ENCODE assay signal across 10 cellular contexts in genomic region chr12:85155791-85156190, GRCh38.
DNase-seq lines count a peak whose midpoint lies in the region; ATAC-seq and TF ChIP-seq lines count a peak whose summit lies in the region.
"Had no signal": no experiment of that assay in that cellular context is flagged by ENCODE, and none has a peak within 500 bp of the region (broad histone marks: within the 10 kb centered on the region; RNA-seq: fewer than 3 reads in every experiment).

No MANE protein-coding gene starts in this region.

- no peaks in the 10 kb centered on the region for H3K36me3 ChIP-seq in RWPE2 (ENCODE audit: low read depth)
- H3K36me3 ChIP-seq: gastroesophageal sphincter had no signal

- H3K27ac ChIP-seq in RWPE2 (ENCODE audit: poor library complexity, severe bottlenecking): no peak overlapping the region
- H3K27ac ChIP-seq: gastroesophageal sphincter had no signal

- DNase-seq in COLO829 (ENCODE audit: low spot score) (peak; percentile 16), RWPE2 (ENCODE audit: low spot score) (no peak), glomerular visceral epithelial cell (ENCODE audit: extremely low spot score) (peak; percentile 39), hippocampal formation (lab: John Stamatoyannopoulos, UW) (no peak)
- no peak for DNase-seq in effector memory CD8-positive, alpha-beta T cell
- DNase-seq: stimulated activated CD4-positive, alpha-beta T cell treated with anti-CD3 and anti-CD28 coated beads, Interleukin-15, amount 100 ng/mL, for 24 hours had no signal

- H3K4me1 ChIP-seq in RWPE2 (ENCODE audit: insufficient read depth, poor library complexity, severe bottlenecking): no peaks in the 10 kb centered on the region
- H3K4me1 ChIP-seq: gastroesophageal sphincter had no signal

- H3K4me3 Mint-ChIP-seq in effector memory CD8-positive, alpha-beta T cell: no peak overlapping the region

- peaks cover 0 to 1% of the 10 kb centered on the region in 2 donors for H3K9me3 Mint-ChIP-seq in effector memory CD8-positive, alpha-beta T cell

- no peaks in the 10 kb centered on the region for H3K27me3 ChIP-seq in RWPE2 (ENCODE audit: insufficient read depth, poor library complexity, severe bottlenecking)
- H3K27me3 ChIP-seq: gastroesophageal sphincter had no signal

- no peaks in the 10 kb centered on the region for H3K4me1 Mint-ChIP-seq in effector memory CD8-positive, alpha-beta T cell (ENCODE audit: low read depth in 2 of 2)

- no peak overlapping the region for H3K27ac Mint-ChIP-seq in effector memory CD8-positive, alpha-beta T cell

- H3K36me3 Mint-ChIP-seq in effector memory CD8-positive, alpha-beta T cell (ENCODE audit: insufficient read depth): no peaks in the 10 kb centered on the region

- TF ChIP-seq CTCF in LNCAP (IDR thresholded peaks at IDR 0.05): peak; percentile 50
- peak; percentile 42 for TF ChIP-seq CTCF in RWPE2 (IDR thresholded peaks at IDR 0.05; ENCODE audit: poor library complexity, severe bottlenecking)

- no peaks in the 10 kb centered on the region for H3K27me3 Mint-ChIP-seq in effector memory CD8-positive, alpha-beta T cell

- no peak overlapping the region for H3K4me3 ChIP-seq in RWPE2 (ENCODE audit: severe bottlenecking)
- H3K4me3 ChIP-seq: gastroesophageal sphincter had no signal

- ATAC-seq in RWPE2 (ENCODE audit: low read depth): no peak
- ATAC-seq in GM18870 (IDR thresholded peaks at IDR 0.05; ENCODE audit: unreplicated experiment): no peak
- no peak for ATAC-seq in effector memory CD8-positive, alpha-beta T cell (replicated peaks)
- no peak for ATAC-seq in HG02981 (IDR thresholded peaks at IDR 0.05; ENCODE audit: unreplicated experiment)
- ATAC-seq: gastroesophageal sphincter had no signal

- H3K9me3 ChIP-seq in RWPE2 (ENCODE audit: severe bottlenecking): no peaks in the 10 kb centered on the region
- H3K9me3 ChIP-seq: gastroesophageal sphincter had no signal

Comparison
In these comparisons a context has a peak if more than half of its experiments do, and no peak if none do; other contexts are left out.
1. DNase-seq: peak in COLO829 (single experiment) and glomerular visceral epithelial cell (single experiment); none in RWPE2 (single experiment), effector memory CD8-positive, alpha-beta T cell (0 of 3) and hippocampal formation (0 of 2).